26 cellular contexts compared by ENCODE assay signal in the genomic region with DNA sequence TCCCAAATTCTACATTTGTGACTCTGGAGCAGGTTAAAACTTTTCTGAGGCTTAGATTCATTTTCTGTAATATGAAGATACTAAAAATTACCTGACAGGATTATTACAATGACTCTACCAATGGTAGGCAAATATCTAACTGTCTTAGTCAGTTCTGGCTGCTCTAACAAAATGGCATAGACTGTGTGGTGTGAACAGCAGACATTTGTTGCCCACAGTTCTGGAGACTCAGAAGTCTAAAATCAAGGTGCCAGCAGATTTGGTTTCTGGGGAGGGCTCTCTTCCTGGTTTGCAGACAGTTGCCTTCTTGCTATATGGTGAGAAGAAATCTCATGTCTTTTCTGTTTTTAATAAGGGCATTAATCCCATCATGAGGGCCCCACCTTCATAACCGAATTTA.
DNase-seq lines count a peak whose midpoint lies in the region; ATAC-seq and TF ChIP-seq lines count a peak whose summit lies in the region.
"Had no signal": no experiment of that assay in that cellular context is flagged by ENCODE, and none has a peak within 500 bp of the region (broad histone marks: within the 10 kb centered on the region; RNA-seq: fewer than 3 reads in every experiment).

No MANE protein-coding gene starts in this region.

- peaks cover 4% of the 10 kb centered on the region for H3K9me3 Mint-ChIP-seq in activated CD4-positive, alpha-beta T cell treated with anti-CD3 and anti-CD28 coated beads, Interleukin-2, amount 10 ng/mL, durations not matched to agents 7 days and 5 days
- peaks cover 4% of the 10 kb centered on the region for H3K9me3 Mint-ChIP-seq in T-helper 2 cell treated with Interferon-gamma antibody and Interleukin-4, amounts not matched to agents 5 μg/mL and 100 μg/mL, for 36 hours
- H3K9me3 Mint-ChIP-seq: effector memory CD8-positive, alpha-beta T cell had no signal

- CTCF ChIA-PET in activated CD4-positive, alpha-beta T cell treated with anti-CD3 and anti-CD28 coated beads, Interleukin-2, amount 10 ng/mL, durations not matched to agents 7 days and 5 days (lab: Charles Lee) = interaction anchor here (1.3 to 3.7 kb wide), 3 partner anchors 9 to 372 kb away, joined by 3 to 31 read pairs (median 5); no protein-coding TSS in a partner anchor

- no peak for DNase-seq in activated CD4-positive, alpha-beta T cell treated with anti-CD3 and anti-CD28 coated beads, Interleukin-2, amount 10 ng/mL, durations not matched to agents 7 days and 5 days
- DNase-seq in activated CD4-positive, alpha-beta T cell treated with anti-CD3 and anti-CD28 coated beads, Interleukin-2, amount 50 U/mL, for 1 hour = no peak
- no peak for DNase-seq in T-helper 2 cell treated with Interferon-gamma antibody and Interleukin-4, amounts not matched to agents 5 μg/mL and 100 μg/mL, for 36 hours (ENCODE audit: low spot score)
- no peak for DNase-seq in epithelial cell of prostate (ENCODE audit: low read depth, low spot score)
- DNase-seq in effector CD8-positive, alpha-beta T cell (lab: John Stamatoyannopoulos, UW) = no peak
- no peak for DNase-seq in BE2C
- no peak for DNase-seq in activated gamma-delta T cell treated with Interleukin-2 at 50 U/mL for 16 hours
- DNase-seq: activated effector memory CD4-positive, alpha-beta T cell treated with Interleukin-2 at 50 U/mL for 16 hours; Caco-2; colonic mucosa; DMS79 treated with DMSO at 0.1 percent for 48 hours; effector memory CD8-positive, alpha-beta T cell; esophagus squamous epithelium; H7; Karpas-422; left lung; NCI-H1092 treated with DMSO at 0.1 percent for 48 hours; NCI-H2029; NCI-H69; nucleus accumbens; SK-N-SH had no signal

- no peak for TF ChIP-seq CTCF in BE2C (IDR thresholded peaks at IDR 0.05; ENCODE audit: low read depth, low read length)

- no peak overlapping the region for H3K4me3 Mint-ChIP-seq in activated CD4-positive, alpha-beta T cell treated with anti-CD3 and anti-CD28 coated beads, Interleukin-2, amount 10 ng/mL, durations not matched to agents 7 days and 5 days
- H3K4me3 Mint-ChIP-seq in T-helper 2 cell treated with Interferon-gamma antibody and Interleukin-4, amounts not matched to agents 5 μg/mL and 100 μg/mL, for 36 hours = peak overlapping the region; percentile 40
- H3K4me3 Mint-ChIP-seq: B cell; effector memory CD8-positive, alpha-beta T cell had no signal

- POLR2A ChIA-PET in activated CD4-positive, alpha-beta T cell treated with anti-CD3 and anti-CD28 coated beads, Interleukin-2, amount 10 ng/mL, durations not matched to agents 7 days and 5 days (lab: Charles Lee) = interaction anchor here (1.3 to 1.4 kb wide), 2 partner anchors 11 to 13 kb away, joined by 8 to 9 read pairs; no protein-coding TSS in a partner anchor

- ATAC-seq in GM18505 (IDR thresholded peaks at IDR 0.05; ENCODE audit: unreplicated experiment) = peak; percentile 2
- ATAC-seq: A549 had no signal

- H3K4me3 ChIP-seq in BE2C (ENCODE audit: low read depth, low read length) = no peak overlapping the region
- H3K4me3 ChIP-seq: A549, colonic mucosa, esophagus squamous epithelium, left lung, suprapubic skin had no signal

- H3K4me1 ChIP-seq in BE2C = no peaks in the 10 kb centered on the region
- H3K4me1 ChIP-seq: A549, Caco-2, colonic mucosa, esophagus squamous epithelium, suprapubic skin had no signal

- peaks cover 10% of the 10 kb centered on the region for H3K36me3 Mint-ChIP-seq in activated CD4-positive, alpha-beta T cell treated with anti-CD3 and anti-CD28 coated beads, Interleukin-2, amount 10 ng/mL, durations not matched to agents 7 days and 5 days (ENCODE audit: low read depth)
- H3K36me3 Mint-ChIP-seq in T-helper 2 cell treated with Interferon-gamma antibody and Interleukin-4, amounts not matched to agents 5 μg/mL and 100 μg/mL, for 36 hours (ENCODE audit: low read depth) = peaks cover 17% of the 10 kb centered on the region

- no peaks in the 10 kb centered on the region for H3K36me3 ChIP-seq in BE2C
- H3K36me3 ChIP-seq: colonic mucosa, esophagus squamous epithelium, left lung, suprapubic skin had no signal

- H3K4me1 Mint-ChIP-seq in activated CD4-positive, alpha-beta T cell treated with anti-CD3 and anti-CD28 coated beads, Interleukin-2, amount 10 ng/mL, durations not matched to agents 7 days and 5 days = peaks cover 57% of the 10 kb centered on the region
- H3K4me1 Mint-ChIP-seq in T-helper 2 cell treated with Interferon-gamma antibody and Interleukin-4, amounts not matched to agents 5 μg/mL and 100 μg/mL, for 36 hours (ENCODE audit: low read depth) = peaks cover 55% of the 10 kb centered on the region

- peak overlapping the region; percentile 31 for H3K27ac Mint-ChIP-seq in activated CD4-positive, alpha-beta T cell treated with anti-CD3 and anti-CD28 coated beads, Interleukin-2, amount 10 ng/mL, durations not matched to agents 7 days and 5 days
- peak overlapping the region; percentile 90 for H3K27ac Mint-ChIP-seq in T-helper 2 cell treated with Interferon-gamma antibody and Interleukin-4, amounts not matched to agents 5 μg/mL and 100 μg/mL, for 36 hours
- H3K27ac Mint-ChIP-seq: B cell; effector memory CD8-positive, alpha-beta T cell had no signal

- H3K9me3 ChIP-seq in BE2C = no peaks in the 10 kb centered on the region
- H3K9me3 ChIP-seq: A549, Caco-2, colonic mucosa, esophagus squamous epithelium, left lung, SK-N-SH, suprapubic skin had no signal

- peak overlapping the region; percentile 21 for H3K27ac ChIP-seq in epithelial cell of prostate
- H3K27ac ChIP-seq: A549, colonic mucosa, esophagus squamous epithelium, suprapubic skin, VCaP had no signal

- H3K27me3 Mint-ChIP-seq in activated CD4-positive, alpha-beta T cell treated with anti-CD3 and anti-CD28 coated beads, Interleukin-2, amount 10 ng/mL, durations not matched to agents 7 days and 5 days = no peaks in the 10 kb centered on the region
- H3K27me3 Mint-ChIP-seq in T-helper 2 cell treated with Interferon-gamma antibody and Interleukin-4, amounts not matched to agents 5 μg/mL and 100 μg/mL, for 36 hours (ENCODE audit: low read depth) = peaks cover 2% of the 10 kb centered on the region

- H3K27me3 ChIP-seq in BE2C = no peaks in the 10 kb centered on the region
- H3K27me3 ChIP-seq: colonic mucosa, esophagus squamous epithelium, left lung, suprapubic skin had no signal

- no peak for TF ChIP-seq POLR2A in GM18505 (IDR thresholded peaks at IDR 0.05; ENCODE audit: borderline replicate concordance, extremely low read depth, insufficient read depth, insufficient read length)
